30 cellular contexts compared by ENCODE assay signal in genomic region chr6:44676826-44677433, GRCh38.
DNase-seq lines count a peak whose midpoint lies in the region; ATAC-seq and TF ChIP-seq lines count a peak whose summit lies in the region.
"Had no signal": no experiment of that assay in that cellular context is flagged by ENCODE, and none has a peak within 500 bp of the region (broad histone marks: within the 10 kb centered on the region; RNA-seq: fewer than 3 reads in every experiment).

No MANE protein-coding gene starts in this region.

- no peaks in the 10 kb centered on the region for H3K79me2 ChIP-seq in PC-3 (ENCODE audit: low read length)

- no peak for TF ChIP-seq CTCF in PC-3 (conservative IDR thresholded peaks at IDR 0.05; ENCODE audit: low read depth, low read length)
- TF ChIP-seq CTCF in foreskin keratinocyte (conservative IDR thresholded peaks at IDR 0.05), result no peak
- no peak for TF ChIP-seq CTCF in type B pancreatic cell (conservative IDR thresholded peaks at IDR 0.05)
- no peak for TF ChIP-seq CTCF in A673 (conservative IDR thresholded peaks at IDR 0.05; ENCODE audit: low read depth, low read length)

- DNase-seq in activated CD8-positive, alpha-beta memory T cell treated with anti-CD3 and anti-CD28 coated beads for 24 hours, result peak; percentile 49
- DNase-seq in activated CD8-positive, alpha-beta memory T cell treated with anti-CD3 and anti-CD28 coated beads, Interleukin-2, amount 50 U/mL, for 48 hours, result no peak
- peak; percentile 47 for DNase-seq in PC-3
- no peak for DNase-seq in foreskin keratinocyte
- DNase-seq in type B pancreatic cell (ENCODE audit: extremely low spot score, unreplicated experiment), result peak; percentile 55
- no peak for DNase-seq in NCI-H226
- no peak for DNase-seq in COLO668 (lab: John Stamatoyannopoulos, UW; ENCODE audit: unreplicated experiment)
- DNase-seq in A673 (ENCODE audit: low spot score), result no peak
- DNase-seq: 8988T; activated B cell treated with CpG ODN at 0.5 μM for 24 hours; activated effector memory CD4-positive, alpha-beta T cell treated with Interleukin-2 at 50 U/mL for 16 hours; activated naive CD8-positive, alpha-beta T cell treated with anti-CD3 and anti-CD28 coated beads, Interleukin-2, amount 10 ng/mL, durations not matched to agents 7 days and 5 days; CD4-positive, alpha-beta memory T cell; DMS153; endodermal cell; hippocampal formation; Karpas-422; mesendoderm; NCI-H1694; NCI-H2171; NCI-H510A treated with DMSO at 0.1 percent for 48 hours; NK-92 treated with Interleukin-12 subunit alpha and Interleukin-12 subunit beta, amount 100 ng/mL, for 24 hours; PC-9; SHP77; stimulated activated naive CD4-positive, alpha-beta T cell treated with Interleukin-2 at 50 U/mL for 16 hours; T1000; testis; uterus had no signal

- H3K27me3 ChIP-seq in PC-3 (ENCODE audit: low read length) (no peaks in the 10 kb centered on the region), foreskin keratinocyte (no peaks in the 10 kb centered on the region), A673 (replicated peaks; ENCODE audit: insufficient read depth, low read depth, low read length, poor library complexity) (no peaks in the 10 kb centered on the region)
- H3K27me3 ChIP-seq: testis, uterus had no signal

- no peak for ATAC-seq in PC-3
- no peak for ATAC-seq in foreskin keratinocyte

- H3K27me3 Mint-ChIP-seq in type B pancreatic cell, result peaks cover 14% of the 10 kb centered on the region
- H3K27me3 Mint-ChIP-seq: central memory CD8-positive, alpha-beta T cell had no signal

- H3K36me3 ChIP-seq in PC-3 (ENCODE audit: low read depth, low read length) (no peaks in the 10 kb centered on the region), A673 (ENCODE audit: insufficient read depth, low read length, poor library complexity, severe bottlenecking) (no peaks in the 10 kb centered on the region)
- H3K36me3 ChIP-seq: uterus had no signal

- peaks cover 24% of the 10 kb centered on the region for H3K4me1 Mint-ChIP-seq in type B pancreatic cell (ENCODE audit: unreplicated experiment)
- H3K4me1 Mint-ChIP-seq: activated B cell treated with CpG ODN at 0.5 μM for 24 hours; CD4-positive, alpha-beta memory T cell; central memory CD8-positive, alpha-beta T cell had no signal

- peak overlapping the region; percentile 68 for H3K4me2 ChIP-seq in PC-3 (ENCODE audit: low read length)
- H3K4me2 ChIP-seq: PC-9 had no signal

- no peaks in the 10 kb centered on the region for H4K20me1 ChIP-seq in PC-3 (ENCODE audit: low read length)

- H3K27ac Mint-ChIP-seq in type B pancreatic cell, result no peak overlapping the region
- H3K27ac Mint-ChIP-seq: activated B cell treated with CpG ODN at 0.5 μM for 24 hours; activated naive CD8-positive, alpha-beta T cell treated with anti-CD3 and anti-CD28 coated beads, Interleukin-2, amount 10 ng/mL, durations not matched to agents 7 days and 5 days; CD4-positive, alpha-beta memory T cell; dendritic cell treated with granulocyte-macrophage colony-stimulating factor and Interleukin-4, amounts not matched to agents 40 ng/mL and 50 ng/mL, for 4 days; endodermal cell had no signal

- H3F3A ChIP-seq in PC-3 (ENCODE audit: low read length, unreplicated experiment), result peaks cover 16% of the 10 kb centered on the region

- H2AFZ ChIP-seq in PC-3 (ENCODE audit: low read length), result no peak overlapping the region
- H2AFZ ChIP-seq: PC-9 had no signal

- H3K27ac ChIP-seq in PC-3 (ENCODE audit: low read length), result peak overlapping the region; percentile 97
- H3K27ac ChIP-seq in foreskin keratinocyte, result peak overlapping the region; percentile 94
- no peak overlapping the region for H3K27ac ChIP-seq in A673 (ENCODE audit: low read depth, low read length, poor library complexity, severe bottlenecking)
- H3K27ac ChIP-seq: PC-9, testis, uterus had no signal

- intact Hi-C loops in PC-3 (cut with micrococcal nuclease), result loop anchor here (10.0 kb wide), 2 partner anchors 148 to 248 kb away; no protein-coding TSS in a partner anchor
- intact Hi-C loops in A673 (cut with micrococcal nuclease; ENCODE audit: unreplicated experiment), result no loop called here

- CTCF ChIA-PET in PC-3 (lab: Charles Lee), result interaction anchor here (1.6 to 1.8 kb wide), 2 partner anchors 21 to 1245 kb away, joined by 7 read pairs; no protein-coding TSS in a partner anchor
- CTCF ChIA-PET in A673 (lab: Charles Lee), result no interaction called here

- H3K9ac ChIP-seq in PC-3 (ENCODE audit: low read length), result peak overlapping the region; percentile 72

- no TSS peak for BruUV-seq in PC-3 (replicated peaks; lab: Mats Ljungman, UMichigan)
- BruUV-seq in A673 (replicated peaks; lab: Mats Ljungman, UMichigan), result no TSS peak

- peaks cover 49% of the 10 kb centered on the region for H3K4me1 ChIP-seq in PC-3 (ENCODE audit: insufficient read depth, low read length)
- H3K4me1 ChIP-seq in foreskin keratinocyte, result peaks cover 54% of the 10 kb centered on the region
- H3K4me1 ChIP-seq in A673 (ENCODE audit: insufficient read depth, low read length, poor library complexity, severe bottlenecking), result no peaks in the 10 kb centered on the region
- H3K4me1 ChIP-seq: testis, uterus had no signal

- H3K36me3 Mint-ChIP-seq in type B pancreatic cell, result no peaks in the 10 kb centered on the region
- H3K36me3 Mint-ChIP-seq: activated naive CD8-positive, alpha-beta T cell treated with anti-CD3 and anti-CD28 coated beads, Interleukin-2, amount 10 ng/mL, durations not matched to agents 7 days and 5 days; CD4-positive, alpha-beta memory T cell had no signal

- no peak overlapping the region for H3K4me3 Mint-ChIP-seq in type B pancreatic cell
- H3K4me3 Mint-ChIP-seq: activated B cell treated with CpG ODN at 0.5 μM for 24 hours; activated naive CD8-positive, alpha-beta T cell treated with anti-CD3 and anti-CD28 coated beads, Interleukin-2, amount 10 ng/mL, durations not matched to agents 7 days and 5 days; CD4-positive, alpha-beta memory T cell; central memory CD8-positive, alpha-beta T cell; dendritic cell treated with granulocyte-macrophage colony-stimulating factor and Interleukin-4, amounts not matched to agents 40 ng/mL and 50 ng/mL, for 4 days; endodermal cell had no signal

- H3K4me3 ChIP-seq in PC-3 (ENCODE audit: low read length) (no peak overlapping the region), A673 (ENCODE audit: low read depth, low read length, poor library complexity, severe bottlenecking) (no peak overlapping the region)
- H3K4me3 ChIP-seq: PC-9, testis, uterus had no signal

- POLR2A ChIA-PET in PC-3 (lab: Charles Lee; ENCODE audit: unreplicated experiment) (no interaction called here), A673 (lab: Charles Lee; ENCODE audit: low non-redundant PET) (interaction anchor here (0.6 kb wide), 1 partner anchor 252 kb away, joined by 11 read pairs; no protein-coding TSS in a partner anchor)

- H3K9me3 ChIP-seq in PC-3 (ENCODE audit: low read length), result no peaks in the 10 kb centered on the region
- no peaks in the 10 kb centered on the region for H3K9me3 ChIP-seq in A673 (ENCODE audit: low read depth, low read length, poor library complexity, severe bottlenecking)
- H3K9me3 ChIP-seq: testis, uterus had no signal

- no peaks in the 10 kb centered on the region for H3K9me3 Mint-ChIP-seq in type B pancreatic cell
- H3K9me3 Mint-ChIP-seq: activated B cell treated with CpG ODN at 0.5 μM for 24 hours; activated naive CD8-positive, alpha-beta T cell treated with anti-CD3 and anti-CD28 coated beads, Interleukin-2, amount 10 ng/mL, durations not matched to agents 7 days and 5 days; CD4-positive, alpha-beta memory T cell; central memory CD8-positive, alpha-beta T cell; dendritic cell treated with granulocyte-macrophage colony-stimulating factor and Interleukin-4, amounts not matched to agents 40 ng/mL and 50 ng/mL, for 4 days; endodermal cell had no signal

- H3K9me2 ChIP-seq in PC-3 (replicated peaks; ENCODE audit: low read length), result no peaks in the 10 kb centered on the region

Comparison
In these comparisons a context has a peak if more than half of its experiments do, and no peak if none do; other contexts are left out.
1. DNase-seq: peak in activated CD8-positive, alpha-beta memory T cell treated with anti-CD3 and anti-CD28 coated beads for 24 hours (single experiment), PC-3 (single experiment) and type B pancreatic cell (single experiment); none in activated CD8-positive, alpha-beta memory T cell treated with anti-CD3 and anti-CD28 coated beads, Interleukin-2, amount 50 U/mL, for 48 hours (single experiment), foreskin keratinocyte (0 of 2), NCI-H226 (single experiment), COLO668 (single experiment) and A673 (single experiment).